In the genomic region with DNA sequence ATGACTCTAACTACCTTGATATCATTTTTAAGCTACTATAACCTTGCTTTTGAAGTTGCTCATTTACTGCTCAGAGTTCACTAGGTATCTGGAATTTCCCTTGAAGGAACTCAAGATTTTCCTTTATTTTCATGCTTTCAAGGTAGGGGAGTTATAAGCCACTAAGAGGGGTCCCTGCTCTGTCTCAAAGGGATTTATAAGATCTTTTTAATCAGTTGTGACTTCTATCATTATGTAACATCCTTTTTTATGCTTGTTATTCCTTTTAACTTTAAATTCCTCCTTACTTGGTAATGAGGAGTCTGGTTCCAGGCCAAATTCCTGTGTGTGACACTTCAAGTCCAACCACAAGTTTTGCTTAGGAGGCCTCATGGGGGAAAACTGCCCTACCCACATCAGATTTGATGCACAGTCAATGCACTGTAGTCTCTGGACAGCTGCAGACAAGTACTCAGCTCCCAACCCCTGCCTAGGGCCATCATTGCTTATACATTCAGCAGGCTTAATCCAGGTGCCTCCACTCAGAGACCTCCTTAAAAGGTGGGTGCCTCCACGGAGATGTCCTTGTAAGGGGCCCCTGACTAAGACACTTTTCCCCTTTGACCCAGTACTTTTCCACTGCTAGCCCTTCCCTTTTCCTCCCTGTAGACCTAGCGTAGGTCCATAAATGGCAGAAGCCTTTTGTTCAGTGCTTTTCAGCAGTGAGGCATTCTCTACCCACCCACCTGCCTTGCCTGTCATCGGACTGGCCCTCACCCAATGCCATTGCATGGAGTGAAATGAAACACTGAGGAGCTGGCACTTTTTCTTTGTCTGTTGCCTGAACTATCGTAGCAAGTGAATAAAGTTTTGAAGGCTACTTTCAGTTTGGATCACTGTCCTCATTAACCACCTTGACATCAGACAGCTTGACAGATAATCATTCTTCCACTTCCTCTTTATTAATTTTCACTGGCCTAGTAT, we compare ENCODE assay signal across 8 cellular contexts. TPM values are rescaled to one million over a fixed set of nuclear protein-coding genes. Genes with fewer than 3 reads are reported as not detected.
A peak's percentile ranks its signal among the peaks of the same experiment; 100 is the strongest.
DNase-seq lines count a peak whose midpoint lies in the region; ATAC-seq and TF ChIP-seq lines count a peak whose summit lies in the region.

No MANE protein-coding gene starts in this region.

- no peak for TF ChIP-seq CTCF in fibroblast of villous mesenchyme (IDR thresholded peaks at IDR 0.05; ENCODE audit: insufficient read depth, low read depth, low read length)

- H3K4me1 Mint-ChIP-seq in activated T-cell treated with anti-CD3 and anti-CD28 coated beads, Interleukin-2, amount 50 U/mL, for 24 hours (ENCODE audit: low read depth): no peaks in the 10 kb centered on the region
- peaks cover 5% of the 10 kb centered on the region for H3K4me1 Mint-ChIP-seq in stimulated activated effector memory CD8-positive, alpha-beta T cell treated with anti-CD3 and anti-CD28 coated beads, Interleukin-12 subunit alpha, Interleukin-12 subunit beta, amount 100 ng/mL, for 72 hours

- peaks cover 58% of the 10 kb centered on the region for H3K36me3 Mint-ChIP-seq in activated T-cell treated with anti-CD3 and anti-CD28 coated beads, Interleukin-2, amount 50 U/mL, for 24 hours (ENCODE audit: low read depth)
- H3K36me3 Mint-ChIP-seq in stimulated activated effector memory CD8-positive, alpha-beta T cell treated with anti-CD3 and anti-CD28 coated beads, Interleukin-12 subunit alpha, Interleukin-12 subunit beta, amount 100 ng/mL, for 72 hours: no peaks in the 10 kb centered on the region

- H3K4me3 ChIP-seq in fibroblast of villous mesenchyme (ENCODE audit: low read depth, low read length): no peak overlapping the region

- peak; percentile 86 for ATAC-seq in GM21576 (IDR thresholded peaks at IDR 0.05; ENCODE audit: unreplicated experiment)
- ATAC-seq in stimulated activated effector memory CD8-positive, alpha-beta T cell treated with anti-CD3 and anti-CD28 coated beads, Interleukin-12 subunit alpha, Interleukin-12 subunit beta, amount 100 ng/mL, for 72 hours: no peak

- H3K27me3 Mint-ChIP-seq in activated T-cell treated with anti-CD3 and anti-CD28 coated beads, Interleukin-2, amount 50 U/mL, for 24 hours: no peaks in the 10 kb centered on the region

- no peak overlapping the region for H3K27ac Mint-ChIP-seq in activated T-cell treated with anti-CD3 and anti-CD28 coated beads, Interleukin-2, amount 50 U/mL, for 24 hours
- H3K27ac Mint-ChIP-seq in stimulated activated effector memory CD8-positive, alpha-beta T cell treated with anti-CD3 and anti-CD28 coated beads, Interleukin-12 subunit alpha, Interleukin-12 subunit beta, amount 100 ng/mL, for 72 hours: no peak overlapping the region

- DNase-seq in GM04503 (ENCODE audit: low read depth): peak; percentile 69
- DNase-seq in HS-27A (ENCODE audit: low read depth): peak; percentile 48
- peak; percentile 86 for DNase-seq in fibroblast of villous mesenchyme (ENCODE audit: low read depth)
- no peak for DNase-seq in activated T-cell treated with anti-CD3 and anti-CD28 coated beads, Interleukin-2, amount 50 U/mL, for 24 hours
- DNase-seq in SK-N-DZ (ENCODE audit: low spot score): no peak
- no peak for DNase-seq in NCI-H2081 (lab: John Stamatoyannopoulos, UW)
- no peak for DNase-seq in stimulated activated effector memory CD8-positive, alpha-beta T cell treated with anti-CD3 and anti-CD28 coated beads, Interleukin-12 subunit alpha, Interleukin-12 subunit beta, amount 100 ng/mL, for 72 hours (ENCODE audit: low spot score in 2 of 2)

- no peak overlapping the region for H3K4me3 Mint-ChIP-seq in activated T-cell treated with anti-CD3 and anti-CD28 coated beads, Interleukin-2, amount 50 U/mL, for 24 hours
- no peak overlapping the region for H3K4me3 Mint-ChIP-seq in stimulated activated effector memory CD8-positive, alpha-beta T cell treated with anti-CD3 and anti-CD28 coated beads, Interleukin-12 subunit alpha, Interleukin-12 subunit beta, amount 100 ng/mL, for 72 hours

- peaks cover 41% of the 10 kb centered on the region for H3K9me3 Mint-ChIP-seq in activated T-cell treated with anti-CD3 and anti-CD28 coated beads, Interleukin-2, amount 50 U/mL, for 24 hours
- peaks cover 10% of the 10 kb centered on the region for H3K9me3 Mint-ChIP-seq in stimulated activated effector memory CD8-positive, alpha-beta T cell treated with anti-CD3 and anti-CD28 coated beads, Interleukin-12 subunit alpha, Interleukin-12 subunit beta, amount 100 ng/mL, for 72 hours

RNA-seq across cellular contexts. Expression of gene PLK4, which starts 23.9 kb away (rescaled TPM):
- total RNA-seq in fibroblast of villous mesenchyme: 5.8 and 11.7 TPM in 2 replicates
- polyA plus RNA-seq in SK-N-DZ (2014; cell fraction: cytosol; rRNA removed): 34.7 and 40.7 TPM in 2 replicates
- 140 and 206 TPM in 2 replicates for polyA plus RNA-seq in SK-N-DZ (2014; cell fraction: nucleus; rRNA removed)

Comparison
In these comparisons a context has a peak if more than half of its experiments do, and no peak if none do; other contexts are left out.
1. DNase-seq: peak in GM04503 (single experiment), HS-27A (single experiment) and fibroblast of villous mesenchyme (single experiment); none in activated T-cell treated with anti-CD3 and anti-CD28 coated beads, Interleukin-2, amount 50 U/mL, for 24 hours (single experiment), SK-N-DZ (single experiment), NCI-H2081 (0 of 2) and stimulated activated effector memory CD8-positive, alpha-beta T cell treated with anti-CD3 and anti-CD28 coated beads, Interleukin-12 subunit alpha, Interleukin-12 subunit beta, amount 100 ng/mL, for 72 hours (0 of 2).